In genomic region chr2:10079192-10079930, GRCh38 we compare ENCODE assay signal across 9 cellular contexts. TPM values are rescaled to one million over a fixed set of nuclear protein-coding genes. Genes with fewer than 3 reads are reported as not detected.
A peak's percentile ranks its signal among the peaks of the same experiment; 100 is the strongest.
DNase-seq lines count a peak whose midpoint lies in the region; ATAC-seq and TF ChIP-seq lines count a peak whose summit lies in the region.
"Had no signal": no experiment of that assay in that cellular context is flagged by ENCODE, and none has a peak within 500 bp of the region (broad histone marks: within the 10 kb centered on the region; RNA-seq: fewer than 3 reads in every experiment).

No MANE protein-coding gene starts in this region.

- H3K27ac Mint-ChIP-seq in activated naive CD8-positive, alpha-beta T cell = no peak overlapping the region
- no peak overlapping the region for H3K27ac Mint-ChIP-seq in glutamatergic neuron (ENCODE audit: unreplicated experiment)
- peak overlapping the region; percentile 93 for H3K27ac Mint-ChIP-seq in osteocyte (ENCODE audit: unreplicated experiment)

- no peaks in the 10 kb centered on the region for H3K9me3 Mint-ChIP-seq in activated naive CD8-positive, alpha-beta T cell (ENCODE audit: low read depth)
- H3K9me3 Mint-ChIP-seq in glutamatergic neuron (ENCODE audit: unreplicated experiment) (peaks cover 4% of the 10 kb centered on the region), osteocyte (ENCODE audit: unreplicated experiment) (no peaks in the 10 kb centered on the region)

- H3K27ac ChIP-seq in HUES48 (ENCODE audit: low read depth, low read length) = no peak overlapping the region
- H3K27ac ChIP-seq: KMS-11 had no signal

- H3K4me1 ChIP-seq in HUES48 (ENCODE audit: control insufficient read depth, insufficient read depth, low read length) = peaks cover 7% of the 10 kb centered on the region; the same call in 1 of the 2 replicates

- TF ChIP-seq CTCF in AG10803 (conservative IDR thresholded peaks at IDR 0.05; ENCODE audit: low read length) (no peak), glutamatergic neuron (IDR thresholded peaks at IDR 0.05; ENCODE audit: partially characterized antibody, unreplicated experiment) (no peak), osteocyte (IDR thresholded peaks at IDR 0.05) (no peak)

- H3K4me1 Mint-ChIP-seq in activated naive CD8-positive, alpha-beta T cell (ENCODE audit: low read depth) = peaks cover 12% of the 10 kb centered on the region
- no peaks in the 10 kb centered on the region for H3K4me1 Mint-ChIP-seq in glutamatergic neuron (ENCODE audit: low read depth, unreplicated experiment)
- peaks cover 27% of the 10 kb centered on the region for H3K4me1 Mint-ChIP-seq in osteocyte (ENCODE audit: unreplicated experiment)

- H3K27me3 ChIP-seq in HUES48 (ENCODE audit: control insufficient read depth, insufficient read depth, low read length) = peaks cover 54% of the 10 kb centered on the region

- no peak overlapping the region for H3K9ac ChIP-seq in HUES48 (ENCODE audit: low read depth, low read length)
- H3K9ac ChIP-seq: KMS-11 had no signal

- H3K9me3 ChIP-seq in HUES48 (ENCODE audit: control insufficient read depth, insufficient read depth, low read length) = no peaks in the 10 kb centered on the region

- peak; percentile 82 for DNase-seq in AG10803 (ENCODE audit: low read depth)
- peak; percentile 40 for DNase-seq in glutamatergic neuron
- no peak for DNase-seq in osteocyte (ENCODE audit: extremely low spot score, unreplicated experiment)
- no peak for DNase-seq in GM19240 (ENCODE audit: insufficient read length, low spot score)
- DNase-seq in cerebellar cortex (ENCODE audit: low spot score) = no peak

- H3K27me3 Mint-ChIP-seq in activated naive CD8-positive, alpha-beta T cell = peaks cover 54% of the 10 kb centered on the region
- H3K27me3 Mint-ChIP-seq in glutamatergic neuron (ENCODE audit: unreplicated experiment) (peaks cover 21% of the 10 kb centered on the region), osteocyte (ENCODE audit: unreplicated experiment) (peaks cover 40% of the 10 kb centered on the region)

- peak overlapping the region; percentile 79 for H3K4me3 Mint-ChIP-seq in activated naive CD8-positive, alpha-beta T cell
- H3K4me3 Mint-ChIP-seq in glutamatergic neuron (ENCODE audit: unreplicated experiment) (peak overlapping the region; percentile 85), osteocyte (ENCODE audit: unreplicated experiment) (peak overlapping the region; percentile 80)

- H3K4me3 ChIP-seq in AG10803 (ENCODE audit: low read length) (peak overlapping the region; percentile 60), HUES48 (ENCODE audit: low read depth, low read length) (peak overlapping the region; percentile 62)

- no peaks in the 10 kb centered on the region for H3K36me3 Mint-ChIP-seq in activated naive CD8-positive, alpha-beta T cell
- H3K36me3 Mint-ChIP-seq in glutamatergic neuron (ENCODE audit: unreplicated experiment) (no peaks in the 10 kb centered on the region), osteocyte (ENCODE audit: unreplicated experiment) (peaks cover 5% of the 10 kb centered on the region)

- H3K36me3 ChIP-seq in HUES48 (ENCODE audit: control insufficient read depth, insufficient read depth, low read length) = no peaks in the 10 kb centered on the region

- peak; percentile 31 for ATAC-seq in GM18907 (IDR thresholded peaks at IDR 0.05; ENCODE audit: unreplicated experiment)

RNA-seq across cellular contexts. Expression of gene CYS1, which starts 0.8 kb away (rescaled TPM):
- total RNA-seq in glutamatergic neuron (ENCODE audit: unreplicated experiment) (not detected), osteocyte (5.1 and 5.5 TPM in 2 replicates)

RNA-seq across cellular contexts. Expression of gene KLF11, which starts 36.0 kb away (rescaled TPM):
- total RNA-seq in glutamatergic neuron (ENCODE audit: unreplicated experiment) (21.1 TPM), osteocyte (15.9 and 17.4 TPM in 2 replicates)

RNA-seq across cellular contexts. Expression of gene RRM2, which starts 43.2 kb away (rescaled TPM):
- 21.2 TPM for total RNA-seq in glutamatergic neuron (ENCODE audit: unreplicated experiment)
- total RNA-seq in osteocyte = 28.3 and 33.6 TPM in 2 replicates

Comparison
In these comparisons a context has a peak if more than half of its experiments do, and no peak if none do; other contexts are left out.
1. DNase-seq: peak in AG10803 (single experiment) and glutamatergic neuron (single experiment); none in osteocyte (single experiment), GM19240 (single experiment) and cerebellar cortex (single experiment).
2. Peak in every context shown above with its lines, with median percentiles within 50 percentile points of each other: H3K4me3 Mint-ChIP-seq.